Comparison of ENCODE assay signal across 17 cellular contexts in the genomic region with DNA sequence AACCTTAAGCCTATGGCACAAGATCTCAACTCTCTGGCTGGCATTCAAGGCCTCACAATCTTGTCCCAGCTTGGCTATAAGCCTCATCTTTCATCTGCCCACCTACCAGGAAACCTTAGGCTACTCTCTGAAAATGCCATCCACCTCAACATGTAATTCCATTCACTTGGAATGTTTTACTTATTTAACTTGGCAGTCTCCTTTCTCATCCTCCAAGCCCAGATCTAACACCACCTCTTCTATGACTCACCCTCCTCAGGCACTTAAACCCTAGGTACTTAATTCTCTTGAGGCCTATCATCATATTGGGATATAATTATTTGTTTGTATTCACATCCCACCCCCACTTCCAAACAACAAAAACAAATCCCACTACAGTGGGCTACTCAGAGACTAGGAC. TPM values are rescaled to one million over a fixed set of nuclear protein-coding genes. Genes with fewer than 3 reads are reported as not detected.
DNase-seq lines count a peak whose midpoint lies in the region; ATAC-seq, FAIRE-seq and TF ChIP-seq lines count a peak whose summit lies in the region.
"Had no signal": no experiment of that assay in that cellular context is flagged by ENCODE, and none has a peak within 500 bp of the region (broad histone marks: within the 10 kb centered on the region; RNA-seq: fewer than 3 reads in every experiment).

No MANE protein-coding gene starts in this region.

- H3K9ac ChIP-seq in IMR-90 (ENCODE audit: low read depth, low read length) (no peak overlapping the region), keratinocyte (ENCODE audit: control insufficient read depth, extremely low read depth, insufficient read depth, low read length) (no peak overlapping the region)

- H2AFZ ChIP-seq in IMR-90 (replicated peaks; ENCODE audit: low read length, poor library complexity) (no peak overlapping the region), keratinocyte (ENCODE audit: control insufficient read depth, low read length) (peak overlapping the region; percentile 45)

- H3K79me1 ChIP-seq in IMR-90 (ENCODE audit: low read depth in 1 of 2, low read length in 2 of 2) = peaks cover 0 to 3% of the 10 kb centered on the region in 2 experiments; a peak in 2 of 4 replicates

- H2BK120ac ChIP-seq in IMR-90 (ENCODE audit: low read depth, low read length) = no peak overlapping the region

- peaks cover 22% of the 10 kb centered on the region for H3K36me3 ChIP-seq in IMR-90 (ENCODE audit: control insufficient read depth, insufficient read depth, low read length)
- H3K36me3 ChIP-seq in keratinocyte (ENCODE audit: control insufficient read depth in 2 of 2, extremely low read depth in 1 of 2, insufficient read depth in 2 of 2, low read length in 2 of 2) = no peaks in the 10 kb centered on the region

- H3K9me3 ChIP-seq in IMR-90 (ENCODE audit: control insufficient read depth, insufficient read depth, low read length) = no peaks in the 10 kb centered on the region
- H3K9me3 ChIP-seq in keratinocyte (ENCODE audit: control insufficient read depth, low read depth, low read length) = no peaks in the 10 kb centered on the region

- POLR2A ChIA-PET in IMR-90 (lab: Charles Lee; ENCODE audit: unreplicated experiment) = no interaction called here

- H3K79me2 ChIP-seq in keratinocyte (ENCODE audit: control insufficient read depth, insufficient read depth, low read length) = no peaks in the 10 kb centered on the region

- H3K27ac ChIP-seq in IMR-90 (ENCODE audit: insufficient read depth, low read length) (no peak overlapping the region), keratinocyte (ENCODE audit: control insufficient read depth, insufficient read depth, low read length) (no peak overlapping the region)

- no peak overlapping the region for H3K18ac ChIP-seq in IMR-90 (ENCODE audit: low read depth, low read length)

- H3K9me1 ChIP-seq in IMR-90 (ENCODE audit: insufficient read depth, low read length) (no peaks in the 10 kb centered on the region; the same call in 1 of the 2 replicates), keratinocyte (ENCODE audit: control insufficient read depth, extremely low read depth, insufficient read depth, low read length) (no peaks in the 10 kb centered on the region)

- H3K4ac ChIP-seq in IMR-90 (ENCODE audit: low read depth, low read length) = no peak overlapping the region

- peak; percentile 49 for FAIRE-seq in keratinocyte (lab: Jason Lieb, UNC)
- FAIRE-seq: G401.6, GM12892 had no signal

- no peak overlapping the region for H3K4me3 ChIP-seq in IMR-90 (ENCODE audit: insufficient read depth, low read depth, low read length)
- H3K4me3 ChIP-seq in astrocyte of the spinal cord (ENCODE audit: low read depth, low read length) = no peak overlapping the region
- H3K4me3 ChIP-seq in keratinocyte (ENCODE audit: control insufficient read depth in 2 of 3, extremely low read depth in 1 of 3, insufficient read depth in 2 of 3, low read depth in 1 of 3, low read length in 3 of 3) = no peak overlapping the region

- dilution Hi-C loops in IMR-90 (cut with HindIII; ENCODE audit: low sequenced_read_pairs, unreplicated experiment) = no loop called here
- dilution Hi-C loops in keratinocyte (cut with MboI; ENCODE audit: extremely low pct_ligation_motif_present, low sequenced_read_pairs) = no loop called here

- intact Hi-C loops in IMR-90 (cut with micrococcal nuclease) = no loop called here
- intact Hi-C loops in cardiac septum (cut with DNase I) = no loop called here

- CTCF ChIA-PET in IMR-90 (lab: Yijun Ruan, JAX) = interaction anchor here (0.6 kb wide), 1 partner anchor 361 kb away, joined by 3 read pairs; a partner anchor contains a TSS

- TF ChIP-seq RAD21 in IMR-90 (IDR thresholded peaks at IDR 0.05; ENCODE audit: low read length) = no peak

- no peak overlapping the region for H2AK5ac ChIP-seq in IMR-90 (ENCODE audit: low read depth, low read length)

- ATAC-seq in IMR-90 (ENCODE audit: low read depth) (peak; percentile 57), HG02981 (IDR thresholded peaks at IDR 0.05; ENCODE audit: unreplicated experiment) (no peak)
- ATAC-seq: Panc1 had no signal

- TF ChIP-seq POLR2A in IMR-90 (IDR thresholded peaks at IDR 0.05; ENCODE audit: low read depth, low read length) = no peak

- H3K56ac ChIP-seq in IMR-90 (ENCODE audit: extremely low read depth, insufficient read depth, low read length) = no peak overlapping the region

- in situ Hi-C loops in IMR-90 (cut with MboI; ENCODE audit: low sequenced_read_pairs) (no loop called here), astrocyte of the spinal cord (cut with HindIII; ENCODE audit: low sequenced_read_pairs) (no loop called here)

- H2AK9ac ChIP-seq in IMR-90 (replicated peaks; ENCODE audit: low read depth, low read length, poor library complexity) = no peak overlapping the region

- no peak overlapping the region for H3K23ac ChIP-seq in IMR-90 (ENCODE audit: low read depth, low read length)

- H3K4me1 ChIP-seq in IMR-90 (ENCODE audit: control insufficient read depth, insufficient read depth, low read length) = no peaks in the 10 kb centered on the region
- H3K4me1 ChIP-seq in keratinocyte (ENCODE audit: control insufficient read depth, extremely low read depth, insufficient read depth, low read length) = no peaks in the 10 kb centered on the region

- H3K27me3 ChIP-seq in IMR-90 (ENCODE audit: control insufficient read depth, insufficient read depth, low read length) (no peaks in the 10 kb centered on the region), keratinocyte (ENCODE audit: control insufficient read depth, extremely low read depth, insufficient read depth, low read length) (no peaks in the 10 kb centered on the region)

- no peak overlapping the region for H3K14ac ChIP-seq in IMR-90 (replicated peaks; ENCODE audit: low read depth, low read length)

- no peak overlapping the region for H4K5ac ChIP-seq in IMR-90 (ENCODE audit: low read depth, low read length)

- H2BK20ac ChIP-seq in IMR-90 (ENCODE audit: low read depth, low read length) = no peak overlapping the region

- H4K8ac ChIP-seq in IMR-90 (ENCODE audit: low read depth in 2 of 2, low read length in 2 of 2) = no peak overlapping the region

- H2BK5ac ChIP-seq in IMR-90 (ENCODE audit: low read depth, low read length, poor library complexity, severe bottlenecking) = no peak overlapping the region

- H4K91ac ChIP-seq in IMR-90 (ENCODE audit: insufficient read depth, low read depth, low read length) = no peak overlapping the region

- no peak overlapping the region for H2BK15ac ChIP-seq in IMR-90 (ENCODE audit: low read depth, low read length)

- no peak for TF ChIP-seq CTCF in IMR-90 (conservative IDR thresholded peaks at IDR 0.05; ENCODE audit: low read depth, low read length)
- TF ChIP-seq CTCF in astrocyte of the spinal cord (IDR thresholded peaks at IDR 0.05; ENCODE audit: low read depth, low read length) = no peak
- no peak for TF ChIP-seq CTCF in keratinocyte (optimal IDR thresholded peaks at IDR 0.05 in 1 of 3, IDR thresholded peaks at IDR 0.05 in 1 of 3, conservative IDR thresholded peaks at IDR 0.05 in 1 of 3; ENCODE audit: extremely low read depth in 1 of 3, insufficient read depth in 2 of 3, low read length in 3 of 3)

- H4K20me1 ChIP-seq in IMR-90 (ENCODE audit: insufficient read depth, low read length) (no peaks in the 10 kb centered on the region), keratinocyte (ENCODE audit: control insufficient read depth, extremely low read depth, insufficient read depth, low read length) (no peaks in the 10 kb centered on the region)

- no TSS peak for BruUV-seq in IMR-90 (replicated peaks; lab: Mats Ljungman, UMichigan)

- DNase-seq in AG20443 (ENCODE audit: low spot score) (peak; percentile 14), IMR-90 (peak; percentile 62), astrocyte of the spinal cord (ENCODE audit: low read depth, low spot score) (peak; percentile 50), keratinocyte (ENCODE audit: low read depth, low spot score) (no peak), cardiac septum (ENCODE audit: low spot score) (no peak)
- no peak for DNase-seq in stimulated activated naive CD4-positive, alpha-beta T cell (lab: John Stamatoyannopoulos, UW)
- no peak for DNase-seq in activated naive CD4-positive, alpha-beta T cell (lab: John Stamatoyannopoulos, UW)
- DNase-seq: C1 segment of cervical spinal cord, DMS53, HCEC 1CT, NCI-H146, NCI-H774, Right ventricle myocardium superior had no signal

- no peak overlapping the region for H3K4me2 ChIP-seq in IMR-90 (ENCODE audit: low read depth, low read length)
- no peak overlapping the region for H3K4me2 ChIP-seq in keratinocyte (ENCODE audit: control insufficient read depth, extremely low read depth, insufficient read depth, low read depth, low read length)

TF ChIP-seq in IMR-90, 13 proteins besides CTCF, POLR2A, EP300 and RAD21 (continues in another document):
- no peak for TF ChIP-seq SMC3 (IDR thresholded peaks at IDR 0.05; ENCODE audit: low read depth, low read length)
- TF ChIP-seq CHD1 (IDR thresholded peaks at IDR 0.05; ENCODE audit: low read depth, low read length) = no peak
- TF ChIP-seq MAFK (IDR thresholded peaks at IDR 0.05; ENCODE audit: low read depth, low read length) = no peak

RNA-seq across cellular contexts. Expression of a gene that starts 15.0 kb away (rescaled TPM):
- total RNA-seq in IMR-90 (2012; rRNA removed) = 31.7 and 36.7 TPM in 2 replicates
- polyA plus RNA-seq in IMR-90 (2012; rRNA removed) = 30.4 and 34.8 TPM in 2 replicates
- polyA plus RNA-seq in IMR-90 (2012; cell fraction: cytosol; rRNA removed) = 6.8 and 10.4 TPM in 2 replicates
- 1.2 and 7.0 TPM in 2 replicates for polyA plus RNA-seq in IMR-90 (2012; cell fraction: nucleus; rRNA removed; ENCODE audit: low replicate concordance)
- 1.4 to 3.7 TPM (median 2.5 TPM) in 3 replicates for polyA plus RNA-seq in keratinocyte
- 1.5 TPM for polyA plus RNA-seq in keratinocyte (2011; ENCODE audit: low read depth)
- 1.2 and 1.3 TPM in 2 replicates for polyA plus RNA-seq in keratinocyte (2011; cell fraction: cytosol; rRNA removed)
- polyA plus RNA-seq in keratinocyte (2011; cell fraction: nucleus; rRNA removed) = 1.3 TPM in 2 replicates
- polyA plus RNA-seq in keratinocyte (2012; ENCODE audit: low replicate concordance) = 1.6 and 2.4 TPM in 2 replicates
- polyA minus RNA-seq in keratinocyte = 0.33 to 2.5 TPM (median 2.3 TPM) in 3 replicates
- 1.3 TPM for polyA minus RNA-seq in keratinocyte (2011; cell fraction: cytosol; rRNA and poly(A)+ RNA removed)
- polyA minus RNA-seq in keratinocyte (2011; cell fraction: nucleus; rRNA and poly(A)+ RNA removed) = 0.63 and 1.9 TPM in 2 replicates
- 8.6 TPM for total RNA-seq in cardiac septum

RNA-seq across cellular contexts. Expression of a gene that starts 15.8 kb away (rescaled TPM):
- total RNA-seq in IMR-90 (2012; rRNA removed) (0.18 and 0.56 TPM in 2 replicates), cardiac septum (0.62 TPM)
- polyA plus RNA-seq in IMR-90 (2012; rRNA removed) (0.12 TPM in 1 of 2 replicates, not detected in the other), keratinocyte (0.34 to 0.83 TPM (median 0.46 TPM) in 3 replicates)
- polyA plus RNA-seq in IMR-90 (2012; cell fraction: cytosol; rRNA removed) = 0.02 TPM in 1 of 2 replicates, not detected in the other
- polyA plus RNA-seq in IMR-90 (2012; cell fraction: nucleus; rRNA removed; ENCODE audit: low replicate concordance) = 0.16 TPM in 1 of 2 replicates, not detected in the other
- 1.3 TPM for polyA plus RNA-seq in keratinocyte (2011; ENCODE audit: low read depth)
- polyA plus RNA-seq in keratinocyte (2011; cell fraction: cytosol; rRNA removed) = 0.51 and 1.2 TPM in 2 replicates
- polyA plus RNA-seq in keratinocyte (2011; cell fraction: nucleus; rRNA removed) = 0.73 and 1.1 TPM in 2 replicates
- polyA plus RNA-seq in keratinocyte (2012; ENCODE audit: low replicate concordance) = 0.84 and 1.1 TPM in 2 replicates
- 0.74 TPM in 1 of 3 replicates, not detected in the others for polyA minus RNA-seq in keratinocyte
- polyA minus RNA-seq in keratinocyte (2011; cell fraction: cytosol; rRNA and poly(A)+ RNA removed) = not detected
- polyA minus RNA-seq in keratinocyte (2011; cell fraction: nucleus; rRNA and poly(A)+ RNA removed) = 0.74 and 1.0 TPM in 2 replicates

Comparison
In these comparisons a context has a peak if more than half of its experiments do, and no peak if none do; other contexts are left out.
1. DNase-seq: peak in AG20443 (single experiment), IMR-90 (single experiment) and astrocyte of the spinal cord (single experiment); none in keratinocyte (single experiment), cardiac septum (single experiment), stimulated activated naive CD4-positive, alpha-beta T cell (0 of 6) and activated naive CD4-positive, alpha-beta T cell (0 of 4).